Comparison of ENCODE assay signal across 11 cellular contexts in the genomic region with DNA sequence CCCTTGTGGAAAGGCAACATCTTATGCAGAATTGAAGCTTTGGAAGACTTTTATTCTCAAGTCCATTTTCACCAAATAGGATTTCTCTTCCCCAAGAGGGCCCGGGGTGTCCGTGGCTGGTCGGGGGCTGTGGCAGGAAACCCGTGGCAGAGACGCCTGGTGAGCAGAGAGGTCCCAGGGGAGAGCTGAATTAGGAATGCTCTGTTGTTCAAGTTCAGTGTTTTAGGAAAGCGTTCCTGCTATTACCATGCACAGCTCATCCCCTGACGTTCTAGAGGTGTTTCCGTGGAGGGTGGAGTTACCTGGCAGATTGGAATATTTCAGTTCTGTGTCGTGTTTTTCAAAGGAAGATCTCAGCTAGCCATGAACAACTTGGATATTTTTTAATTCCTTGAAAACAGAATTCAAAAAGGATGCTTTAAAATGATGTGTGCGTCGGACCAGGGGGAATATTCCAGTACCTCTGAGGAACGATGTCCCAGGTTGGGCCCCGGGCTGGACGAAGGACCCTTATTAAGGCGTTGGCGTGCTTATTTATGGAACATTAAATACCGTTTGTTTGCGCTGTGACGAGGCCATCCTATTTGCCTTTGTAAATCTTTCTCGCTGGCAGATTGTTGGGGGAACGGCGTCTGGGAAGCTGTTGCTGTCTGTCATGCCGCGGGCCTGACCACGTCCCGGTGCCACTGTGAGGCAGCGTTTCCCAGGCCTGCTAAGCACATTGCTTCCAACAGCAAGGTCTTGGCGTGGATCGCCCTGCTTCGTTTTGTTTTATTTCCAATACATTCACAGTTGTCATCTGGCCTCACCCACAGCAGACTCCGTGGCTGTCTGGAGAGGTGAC. TPM values are rescaled to one million over a fixed set of nuclear protein-coding genes. Genes with fewer than 3 reads are reported as not detected.
A peak's percentile ranks its signal among the peaks of the same experiment; 100 is the strongest.
DNase-seq lines count a peak whose midpoint lies in the region; ATAC-seq, FAIRE-seq and TF ChIP-seq lines count a peak whose summit lies in the region.
"Had no signal": no experiment of that assay in that cellular context is flagged by ENCODE, and none has a peak within 500 bp of the region (broad histone marks: within the 10 kb centered on the region; RNA-seq: fewer than 3 reads in every experiment).

No MANE protein-coding gene starts in this region.

- no peak for FAIRE-seq in K562 (lab: Jason Lieb, UNC)

- ATAC-seq in K562 (no peak), memory B cell (ENCODE audit: low read depth) (no peak), GM18511 (IDR thresholded peaks at IDR 0.05; ENCODE audit: unreplicated experiment) (no peak), HG02610 (IDR thresholded peaks at IDR 0.05; ENCODE audit: unreplicated experiment) (no peak)

- TF ChIP-seq POLR2A in K562 (conservative IDR thresholded peaks at IDR 0.05), result no peak

- H3K4me2 ChIP-seq in K562 (ENCODE audit: insufficient read depth, low read length), result peak overlapping the region; percentile 41
- H3K4me2 ChIP-seq: hepatocyte had no signal

- no peaks in the 10 kb centered on the region for H3K36me3 ChIP-seq in K562 (ENCODE audit: control insufficient read depth, insufficient read depth, low read length)

- H3K27ac Mint-ChIP-seq in activated naive CD4-positive, alpha-beta T cell treated with anti-CD3 and anti-CD28 coated beads for 36 hours, result peak overlapping the region; percentile 94
- H3K27ac Mint-ChIP-seq in memory B cell (peak overlapping the region; percentile 99), type B pancreatic cell (peak overlapping the region; percentile 59)

- peaks cover 47% of the 10 kb centered on the region for H3K36me3 Mint-ChIP-seq in activated naive CD4-positive, alpha-beta T cell treated with anti-CD3 and anti-CD28 coated beads for 36 hours (ENCODE audit: low read depth)
- H3K36me3 Mint-ChIP-seq in memory B cell (peaks cover 13% of the 10 kb centered on the region), type B pancreatic cell (peaks cover 5% of the 10 kb centered on the region)

- H3K27ac ChIP-seq in K562 (ENCODE audit: extremely low read depth, low read depth, low read length), result peak overlapping the region; percentile 41; the same call in 1 of the 3 replicates
- H3K27ac ChIP-seq: hepatocyte had no signal

- POLR2A ChIA-PET in K562 (lab: Yijun Ruan, JAX), result interaction anchor here (0.9 kb wide), 1 partner anchor 99 kb away, joined by 4 read pairs; no protein-coding TSS in a partner anchor

- CTCF ChIA-PET in activated naive CD4-positive, alpha-beta T cell treated with anti-CD3 and anti-CD28 coated beads for 36 hours (lab: Charles Lee), result interaction anchor here (1.0 to 2.6 kb wide), 4 partner anchors 21 to 124 kb away, joined by 3 to 11 read pairs (median 4); no protein-coding TSS in a partner anchor
- CTCF ChIA-PET in K562 (lab: Yijun Ruan, JAX; ENCODE audit: low intra/inter-chr PET ratio), result no interaction called here

- H3K9me3 Mint-ChIP-seq in activated naive CD4-positive, alpha-beta T cell treated with anti-CD3 and anti-CD28 coated beads for 36 hours, result no peaks in the 10 kb centered on the region
- no peaks in the 10 kb centered on the region for H3K9me3 Mint-ChIP-seq in memory B cell
- H3K9me3 Mint-ChIP-seq in type B pancreatic cell, result peaks cover 4% of the 10 kb centered on the region

- no TSS peak for BruUV-seq in K562 (replicated peaks; lab: Mats Ljungman, UMichigan)

- no peaks in the 10 kb centered on the region for H3K27me3 Mint-ChIP-seq in activated naive CD4-positive, alpha-beta T cell treated with anti-CD3 and anti-CD28 coated beads for 36 hours (ENCODE audit: low read depth)
- H3K27me3 Mint-ChIP-seq in memory B cell (no peaks in the 10 kb centered on the region), type B pancreatic cell (peaks cover 21% of the 10 kb centered on the region)

- no peak overlapping the region for H3K4me3 ChIP-seq in K562
- H3K4me3 ChIP-seq: hepatocyte had no signal

- H3K27me3 ChIP-seq in K562 (ENCODE audit: control insufficient read depth in 2 of 2, insufficient read depth in 2 of 2, low read length in 2 of 2), result no peaks in the 10 kb centered on the region

- H3K9me1 ChIP-seq in K562 (ENCODE audit: control insufficient read depth, insufficient read depth, low read length), result peaks cover 6% of the 10 kb centered on the region

- H3K79me2 ChIP-seq in K562 (ENCODE audit: control insufficient read depth, insufficient read depth, low read length), result peaks cover 37% of the 10 kb centered on the region
- H3K79me2 ChIP-seq: hepatocyte had no signal

- TF ChIP-seq CTCF in K562 (IDR thresholded peaks at IDR 0.05 in 2 of 3, conservative IDR thresholded peaks at IDR 0.05 in 1 of 3; ENCODE audit: insufficient read depth in 2 of 3, low read depth in 1 of 3, low read length in 3 of 3), result no peak
- TF ChIP-seq CTCF in type B pancreatic cell (conservative IDR thresholded peaks at IDR 0.05), result no peak

- intact Hi-C loops in activated naive CD4-positive, alpha-beta T cell treated with anti-CD3 and anti-CD28 coated beads for 36 hours (cut with micrococcal nuclease), result loop anchor here (2.0 kb wide), 1 partner anchor 631 kb away; a partner anchor contains a TSS
- intact Hi-C loops in K562 (cut with micrococcal nuclease), result no loop called here

- DNase-seq in activated naive CD4-positive, alpha-beta T cell treated with anti-CD3 and anti-CD28 coated beads for 36 hours, result no peak
- no peak for DNase-seq in activated naive CD4-positive, alpha-beta T cell treated with anti-CD3 and anti-CD28 coated beads, Interleukin-2, amount 50 U/mL, for 16 hours
- no peak for DNase-seq in K562 (ENCODE audit: extremely low read depth in 1 of 4, low spot score in 3 of 4)
- no peak for DNase-seq in memory B cell (ENCODE audit: low spot score in 2 of 2)
- DNase-seq in type B pancreatic cell (ENCODE audit: extremely low spot score, unreplicated experiment), result no peak
- no peak for DNase-seq in stimulated activated CD4-positive, alpha-beta T cell treated with anti-CD3 and anti-CD28 coated beads, Interleukin-4, amount 100 ng/mL, for 24 hours
- DNase-seq: Caco-2, NCI-H446 treated with DMSO at 0.1 percent for 48 hours had no signal

- peak overlapping the region in 1 of 2 experiments; percentile 81; a peak in 3 of 4 replicates for H3K9ac ChIP-seq in K562 (ENCODE audit: insufficient read depth in 1 of 2, low read depth in 2 of 2, low read length in 2 of 2)

- peaks cover 26% of the 10 kb centered on the region for H4K20me1 ChIP-seq in K562 (replicated peaks; ENCODE audit: control insufficient read depth, insufficient read depth, low read length)

- no peak for TF ChIP-seq EP300 in K562 (IDR thresholded peaks at IDR 0.05; ENCODE audit: low read length)

- peaks cover 8 to 64% of the 10 kb centered on the region in 2 experiments; a peak in 4 of 5 replicates for H3K4me1 ChIP-seq in K562 (replicated peaks in 1 of 2; ENCODE audit: control insufficient read depth in 2 of 2, insufficient read depth in 2 of 2, low read length in 2 of 2)
- H3K4me1 ChIP-seq: Caco-2 had no signal

- H3K4me3 Mint-ChIP-seq in activated naive CD4-positive, alpha-beta T cell treated with anti-CD3 and anti-CD28 coated beads for 36 hours, result peak overlapping the region; percentile 81
- H3K4me3 Mint-ChIP-seq in memory B cell (peak overlapping the region; percentile 90), type B pancreatic cell (peak overlapping the region; percentile 10)

- 72% methylated on average over 24 of the region's 31 CpGs for WGBS in K562 (ENCODE audit: insufficient coverage, low coverage, missing lambda C conversion rate)

- H2AFZ ChIP-seq in K562 (ENCODE audit: low read depth, low read length), result no peak overlapping the region
- H2AFZ ChIP-seq: hepatocyte had no signal

- TF ChIP-seq RAD21 in K562 (CRISPR knock-in tag; conservative IDR thresholded peaks at IDR 0.05 in 1 of 2, IDR thresholded peaks at IDR 0.05 in 1 of 2), result no peak

- in situ Hi-C loops in K562 (cut with MboI), result no loop called here

- no peaks in the 10 kb centered on the region for H3K9me3 ChIP-seq in K562 (replicated peaks; ENCODE audit: control insufficient read depth, insufficient read depth, low read depth, low read length)
- H3K9me3 ChIP-seq: Caco-2 had no signal

- H3K4me1 Mint-ChIP-seq in activated naive CD4-positive, alpha-beta T cell treated with anti-CD3 and anti-CD28 coated beads for 36 hours (ENCODE audit: low read depth), result peaks cover 64% of the 10 kb centered on the region
- H3K4me1 Mint-ChIP-seq in memory B cell (peaks cover 43% of the 10 kb centered on the region), type B pancreatic cell (ENCODE audit: unreplicated experiment) (peaks cover 33% of the 10 kb centered on the region)

TF ChIP-seq in K562, 482 proteins besides CTCF, POLR2A, EP300 and RAD21 (continues in another document):
- TF ChIP-seq U2AF1 (optimal IDR thresholded peaks at IDR 0.05; ENCODE audit: low read depth, low read length), result no peak
- TF ChIP-seq, protein P1, sequence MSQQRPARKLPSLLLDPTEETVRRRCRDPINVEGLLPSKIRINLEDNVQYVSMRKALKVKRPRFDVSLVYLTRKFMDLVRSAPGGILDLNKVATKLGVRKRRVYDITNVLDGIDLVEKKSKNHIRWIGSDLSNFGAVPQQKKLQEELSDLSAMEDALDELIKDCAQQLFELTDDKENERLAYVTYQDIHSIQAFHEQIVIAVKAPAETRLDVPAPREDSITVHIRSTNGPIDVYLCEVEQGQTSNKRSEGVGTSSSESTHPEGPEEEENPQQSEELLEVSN (IDR thresholded peaks at IDR 0.05; ENCODE audit: borderline replicate concordance in 1 of 2, extremely low read depth in 1 of 2, insufficient read depth in 1 of 2, insufficient read length in 1 of 2, low read depth in 1 of 2, low read length in 1 of 2, poor library complexity in 1 of 2, severe bottlenecking in 1 of 2), result peak in 1 of 2 experiments; percentile 17

RNA-seq across cellular contexts. Expression of a gene that starts 8.2 kb away (rescaled TPM):
- 10 to 100 TPM; 77.8 to 79.4 TPM for total RNA-seq in activated naive CD4-positive, alpha-beta T cell treated with anti-CD3 and anti-CD28 coated beads for 36 hours
- total RNA-seq in K562 (2011; cell fraction: chromatin; rRNA removed; ENCODE audit: low replicate concordance), result 22.7 and 26.3 TPM in 2 replicates
- total RNA-seq in K562 (2011; cell fraction: nucleolus; rRNA removed), result 11.4 and 14.5 TPM in 2 replicates
- 10.2 and 10.4 TPM in 2 replicates for total RNA-seq in K562 (2011; cell fraction: nucleoplasm; rRNA removed)
- 2.5 and 5.3 TPM in 2 replicates for total RNA-seq in K562 (2014; rRNA removed)
- 2.1 and 2.3 TPM in 2 replicates for total RNA-seq in K562 (2014; rRNA removed; fragmentation: Illumina TruSeq; extraction: Trizol)
- total RNA-seq in K562 (2015; rRNA removed; fragmentation: Illumina TruSeq; extraction: Trizol), result 2.2 and 2.8 TPM in 2 replicates
- 13.7 and 16.4 TPM in 2 replicates for total RNA-seq in K562 (2021)
- 1.9 and 2.4 TPM in 2 replicates for polyA plus RNA-seq in K562 (2011; rRNA removed)
- polyA plus RNA-seq in K562 (2011; cell fraction: cytosol; rRNA removed), result 2.8 and 3.7 TPM in 2 replicates
- 6.6 and 10.1 TPM in 2 replicates for polyA plus RNA-seq in K562 (2011; cell fraction: nucleus; rRNA removed)
- 8.3 and 8.6 TPM in 2 replicates for polyA plus RNA-seq in K562 (2012)
- polyA plus RNA-seq in K562 (2014; fragmentation: Illumina TruSeq; extraction: Trizol), result 6.1 and 9.6 TPM in 2 replicates
- 1 to 10 TPM; 1.1 to 1.2 TPM for polyA plus RNA-seq in K562 (2014; fragmentation: Nextera tagmentation; extraction: Ambion mirVana)
- polyA plus RNA-seq in K562 (2014; rRNA removed), result 2.6 and 6.3 TPM in 2 replicates
- polyA minus RNA-seq in K562 (2011; rRNA and poly(A)+ RNA removed), result 2.5 and 4.0 TPM in 2 replicates
- polyA minus RNA-seq in K562 (2011; cell fraction: cytosol; rRNA and poly(A)+ RNA removed), result 7.3 and 13.0 TPM in 2 replicates
- 6.7 and 6.9 TPM in 2 replicates for polyA minus RNA-seq in K562 (2011; cell fraction: nucleus; rRNA and poly(A)+ RNA removed)
- total RNA-seq in type B pancreatic cell (ENCODE audit: low replicate concordance), result 2.7 and 6.1 TPM in 2 replicates

Comparison
In these comparisons a context has a peak if more than half of its experiments do, and no peak if none do; other contexts are left out.
1. H3K4me3 Mint-ChIP-seq: peak in every context shown above with its lines; median percentile 90 in memory B cell; 81 in activated naive CD4-positive, alpha-beta T cell treated with anti-CD3 and anti-CD28 coated beads for 36 hours; 10 in type B pancreatic cell.